13 cellular contexts compared by ENCODE assay signal in genomic region chr2:64145119-64145518, GRCh38. TPM values are rescaled to one million over a fixed set of nuclear protein-coding genes. Genes with fewer than 3 reads are reported as not detected.
DNase-seq lines count a peak whose midpoint lies in the region; ATAC-seq and TF ChIP-seq lines count a peak whose summit lies in the region.
"Had no signal": no experiment of that assay in that cellular context is flagged by ENCODE, and none has a peak within 500 bp of the region (broad histone marks: within the 10 kb centered on the region; RNA-seq: fewer than 3 reads in every experiment).

No MANE protein-coding gene starts in this region.

- no TSS peak for BruUV-seq in HCT116 (replicated peaks; lab: Mats Ljungman, UMichigan)
- BruUV-seq in A673 (replicated peaks; lab: Mats Ljungman, UMichigan), result no TSS peak

- H3K27ac Mint-ChIP-seq in brain, result peak overlapping the region in 2 of 5 experiments; percentile 92 to 96
- no peak overlapping the region for H3K27ac Mint-ChIP-seq in activated CD4-positive, alpha-beta memory T cell treated with anti-CD3 and anti-CD28 coated beads for 36 hours

- peaks cover 29% of the 10 kb centered on the region for H3K4me1 Mint-ChIP-seq in brain
- H3K4me1 Mint-ChIP-seq in activated CD4-positive, alpha-beta memory T cell treated with anti-CD3 and anti-CD28 coated beads for 36 hours (ENCODE audit: low read depth), result peaks cover 17% of the 10 kb centered on the region

- H3K9me3 Mint-ChIP-seq in brain, result no peaks in the 10 kb centered on the region
- H3K9me3 Mint-ChIP-seq in activated CD4-positive, alpha-beta memory T cell treated with anti-CD3 and anti-CD28 coated beads for 36 hours, result no peaks in the 10 kb centered on the region

- RAD21 ChIA-PET in HCT116 (lab: Charles Lee; ENCODE audit: low non-redundant PET in 1 of 2, low total read pairs in 2 of 2, uncharacterized antibody in 2 of 2, unreplicated experiment in 2 of 2), result no interaction called here

- no peaks in the 10 kb centered on the region for H3K9me2 ChIP-seq in HCT116 (ENCODE audit: insufficient read depth)

- H3K9ac ChIP-seq in BLaER1 treated with 17β-estradiol and CSF1 and Interleukin-3, amounts not matched to agents 10 nM and 100 nM, result no peak overlapping the region
- H3K9ac ChIP-seq in HCT116 (ENCODE audit: low read length), result no peak overlapping the region

- peaks cover 0 to 33% (median 18%) of the 10 kb centered on the region in 11 experiments; a peak in 11 of 22 replicates for H4K20me1 ChIP-seq in BLaER1 treated with 17β-estradiol and CSF1 and Interleukin-3, amounts not matched to agents 10 nM and 100 nM
- H4K20me1 ChIP-seq in HCT116 (ENCODE audit: insufficient read depth), result no peaks in the 10 kb centered on the region

- 80% methylated on average over 1 of the region's 7 CpGs; no CpG with 5 or more reads in 1 of the 2 experiments for WGBS in mesodermal cell (ENCODE audit: insufficient coverage in 2 of 2), 2 experiments

- no peak for TF ChIP-seq POLR2A in HCT116 (IDR thresholded peaks at IDR 0.05; ENCODE audit: borderline replicate concordance, extremely low read depth, insufficient read depth, insufficient read length)

- CTCF ChIA-PET in HCT116 (lab: Charles Lee), result no interaction called here
- CTCF ChIA-PET in A673 (lab: Charles Lee), result no interaction called here
- CTCF ChIA-PET in activated CD4-positive, alpha-beta memory T cell treated with anti-CD3 and anti-CD28 coated beads for 36 hours (lab: Charles Lee), result interaction anchor here (2.0 kb wide), 1 partner anchor 186 kb away, joined by 8 read pairs; no protein-coding TSS in a partner anchor

- H3K4me3 ChIP-seq in BLaER1 treated with 17β-estradiol and CSF1 and Interleukin-3, amounts not matched to agents 10 nM and 100 nM, result no peak overlapping the region
- peak overlapping the region in 1 of 2 experiments; percentile 74; a peak in 1 of 4 replicates for H3K4me3 ChIP-seq in HCT116 (replicated peaks in 1 of 2; ENCODE audit: low read depth in 1 of 2, low read length in 2 of 2)
- no peak overlapping the region for H3K4me3 ChIP-seq in mesodermal cell (ENCODE audit: extremely low read depth, insufficient read depth, low read length, poor library complexity, severe bottlenecking)
- no peak overlapping the region for H3K4me3 ChIP-seq in A673 (ENCODE audit: low read depth, low read length, poor library complexity, severe bottlenecking)
- H3K4me3 ChIP-seq: body of pancreas, mucosa of descending colon, thyroid gland had no signal

- H3K36me3 ChIP-seq in BLaER1 treated with 17β-estradiol and CSF1 and Interleukin-3, amounts not matched to agents 10 nM and 100 nM, result peaks cover 0 to 30% (median 0%) of the 10 kb centered on the region in 11 experiments; a peak in 5 of 22 replicates
- H3K36me3 ChIP-seq in HCT116 (ENCODE audit: control insufficient read depth in 1 of 2, insufficient read depth in 2 of 2, low read length in 2 of 2), result no peaks in the 10 kb centered on the region
- H3K36me3 ChIP-seq in mesodermal cell (ENCODE audit: control insufficient read depth, insufficient read depth, low read length), result no peaks in the 10 kb centered on the region
- H3K36me3 ChIP-seq in A673 (ENCODE audit: insufficient read depth, low read length, poor library complexity, severe bottlenecking), result no peaks in the 10 kb centered on the region
- H3K36me3 ChIP-seq: prostate gland, thyroid gland had no signal

- peaks cover 3% of the 10 kb centered on the region; the same call in 1 of the 2 replicates for H3K79me2 ChIP-seq in HCT116 (ENCODE audit: insufficient read depth, low read length)

- DNase-seq in HCT116 (ENCODE audit: low read depth, low spot score) (no peak), NCI-H1436 treated with DMSO at 0.1 percent for 48 hours (lab: John Stamatoyannopoulos, UW) (no peak), A673 (ENCODE audit: low spot score) (no peak)
- no peak for DNase-seq in activated CD4-positive, alpha-beta memory T cell treated with anti-CD3 and anti-CD28 coated beads for 36 hours
- DNase-seq: activated CD4-positive, alpha-beta T cell treated with anti-CD3 and anti-CD28 coated beads for 48 hours had no signal

- no peaks in the 10 kb centered on the region for H3K9me3 ChIP-seq in BLaER1 treated with 17β-estradiol and CSF1 and Interleukin-3, amounts not matched to agents 10 nM and 100 nM (replicated peaks in 1 of 11)
- H3K9me3 ChIP-seq in HCT116 (ENCODE audit: control insufficient read depth in 1 of 2, insufficient read depth in 1 of 2, low read depth in 1 of 2, low read length in 2 of 2) (no peaks in the 10 kb centered on the region), mesodermal cell (ENCODE audit: control insufficient read depth, low read length) (no peaks in the 10 kb centered on the region), A673 (ENCODE audit: low read depth, low read length, poor library complexity, severe bottlenecking) (no peaks in the 10 kb centered on the region)
- H3K9me3 ChIP-seq: body of pancreas, mucosa of descending colon, prostate gland, thyroid gland had no signal

- peak overlapping the region in 2 of 11 experiments; percentile 28 to 98; a peak in 2 of 22 replicates for H3K27ac ChIP-seq in BLaER1 treated with 17β-estradiol and CSF1 and Interleukin-3, amounts not matched to agents 10 nM and 100 nM
- no peak overlapping the region for H3K27ac ChIP-seq in HCT116 (ENCODE audit: low read depth, low read length)
- peak overlapping the region; percentile 84 for H3K27ac ChIP-seq in mesodermal cell (ENCODE audit: low read depth, low read length, severe bottlenecking)
- H3K27ac ChIP-seq in A673 (ENCODE audit: low read depth, low read length, poor library complexity, severe bottlenecking), result no peak overlapping the region
- H3K27ac ChIP-seq: thyroid gland had no signal

- H3K36me3 Mint-ChIP-seq in brain, result no peaks in the 10 kb centered on the region
- peaks cover 20% of the 10 kb centered on the region for H3K36me3 Mint-ChIP-seq in activated CD4-positive, alpha-beta memory T cell treated with anti-CD3 and anti-CD28 coated beads for 36 hours

- peak overlapping the region in 6 of 11 experiments; percentile 28 to 66 (median 58); a peak in 7 of 22 replicates for H3K4me2 ChIP-seq in BLaER1 treated with 17β-estradiol and CSF1 and Interleukin-3, amounts not matched to agents 10 nM and 100 nM
- peak overlapping the region; percentile 90 for H3K4me2 ChIP-seq in HCT116 (ENCODE audit: low read length)

- POLR2A ChIA-PET in HCT116 (lab: Charles Lee), result no interaction called here
- POLR2A ChIA-PET in A673 (lab: Charles Lee; ENCODE audit: low non-redundant PET), result no interaction called here
- POLR2A ChIA-PET in activated CD4-positive, alpha-beta memory T cell treated with anti-CD3 and anti-CD28 coated beads for 36 hours (lab: Charles Lee), result no interaction called here

- intact Hi-C loops in HCT116 (cut with micrococcal nuclease) (no loop called here), A673 (cut with micrococcal nuclease; ENCODE audit: unreplicated experiment) (no loop called here)
- intact Hi-C loops in activated CD4-positive, alpha-beta memory T cell treated with anti-CD3 and anti-CD28 coated beads for 36 hours (cut with micrococcal nuclease), result loop anchor here (2.0 kb wide), 1 partner anchor 556 kb away; the partner anchor contains the start of genes MDH1 and WDPCP

- no peak for TF ChIP-seq RAD21 in HCT116 (IDR thresholded peaks at IDR 0.05; ENCODE audit: low read depth)

- H3K27me3 ChIP-seq in BLaER1 treated with 17β-estradiol and CSF1 and Interleukin-3, amounts not matched to agents 10 nM and 100 nM, result no peaks in the 10 kb centered on the region; a peak in 1 of 22 replicates
- H3K27me3 ChIP-seq in HCT116 (ENCODE audit: insufficient read depth, low read length) (no peaks in the 10 kb centered on the region), A673 (replicated peaks; ENCODE audit: insufficient read depth, low read depth, low read length, poor library complexity) (no peaks in the 10 kb centered on the region)
- H3K27me3 ChIP-seq: body of pancreas, thyroid gland had no signal

- no peak for ATAC-seq in HCT116
- no peak for ATAC-seq in GM21723 (IDR thresholded peaks at IDR 0.05; ENCODE audit: unreplicated experiment)

- TF ChIP-seq CTCF in HCT116 (IDR thresholded peaks at IDR 0.05 in 2 of 3, conservative IDR thresholded peaks at IDR 0.05 in 1 of 3; ENCODE audit: borderline replicate concordance in 1 of 3, insufficient read depth in 1 of 3, low read depth in 2 of 3, low read length in 2 of 3), result no peak
- no peak for TF ChIP-seq CTCF in brain (conservative IDR thresholded peaks at IDR 0.05)
- no peak for TF ChIP-seq CTCF in A673 (conservative IDR thresholded peaks at IDR 0.05; ENCODE audit: low read depth, low read length)

- H3K27me3 Mint-ChIP-seq in brain, result peaks cover 4% of the 10 kb centered on the region
- no peaks in the 10 kb centered on the region for H3K27me3 Mint-ChIP-seq in activated CD4-positive, alpha-beta memory T cell treated with anti-CD3 and anti-CD28 coated beads for 36 hours

- H3K4me1 ChIP-seq in BLaER1 treated with 17β-estradiol and CSF1 and Interleukin-3, amounts not matched to agents 10 nM and 100 nM, result peaks cover 19 to 30% (median 26%) of the 10 kb centered on the region in 10 experiments
- H3K4me1 ChIP-seq in HCT116 (ENCODE audit: control insufficient read depth in 1 of 2, insufficient read depth in 2 of 2, low read length in 2 of 2), result peaks cover 0 to 14% of the 10 kb centered on the region in 2 experiments
- H3K4me1 ChIP-seq in mesodermal cell (ENCODE audit: control insufficient read depth, insufficient read depth, low read length, poor library complexity, severe bottlenecking), result peaks cover 6% of the 10 kb centered on the region
- peaks cover 26% of the 10 kb centered on the region for H3K4me1 ChIP-seq in A673 (ENCODE audit: insufficient read depth, low read length, poor library complexity, severe bottlenecking)

- H2AFZ ChIP-seq in HCT116 (ENCODE audit: low read depth, low read length, poor library complexity, severe bottlenecking), result no peak overlapping the region

- peak overlapping the region in 3 of 5 experiments; percentile 78 to 84 (median 78) for H3K4me3 Mint-ChIP-seq in brain
- no peak overlapping the region for H3K4me3 Mint-ChIP-seq in activated CD4-positive, alpha-beta memory T cell treated with anti-CD3 and anti-CD28 coated beads for 36 hours

TF ChIP-seq in HCT116, 20 proteins besides CTCF, POLR2A, EP300 and RAD21 (continues in another document):
- TF ChIP-seq JUND (IDR thresholded peaks at IDR 0.05), result no peak
- no peak for TF ChIP-seq FOSL1 (IDR thresholded peaks at IDR 0.05; ENCODE audit: low read depth)
- no peak for TF ChIP-seq ATF3 (IDR thresholded peaks at IDR 0.05)
- no peak for TF ChIP-seq YY1 (IDR thresholded peaks at IDR 0.05; ENCODE audit: extremely low read depth, insufficient replicate concordance, low read depth, low read length)

RNA-seq across cellular contexts. Expression of gene PELI1, which starts 0.9 kb away (rescaled TPM):
- total RNA-seq in HCT116 (2021; ENCODE audit: unreplicated experiment), result 7.9 TPM
- polyA plus RNA-seq in HCT116 (2012), result 2.5 and 3.5 TPM in 2 replicates
- 8.3 TPM for polyA plus RNA-seq in brain (ENCODE audit: insufficient read depth, low read depth, low replicate concordance)
- polyA plus RNA-seq in mesodermal cell (2013, experiment 1 of 2), result 46.5 TPM
- polyA plus RNA-seq in mesodermal cell (2013, experiment 2 of 2), result 43.7 TPM
- total RNA-seq in A673 (2021), result 35.1 and 36.9 TPM in 2 replicates
- 10 to 100 TPM; 38.4 to 42.9 TPM for total RNA-seq in activated CD4-positive, alpha-beta memory T cell treated with anti-CD3 and anti-CD28 coated beads for 36 hours
